30 cellular contexts compared by ENCODE assay signal in genomic region chrX:47612418-47612817, GRCh38. TPM values are rescaled to one million over a fixed set of nuclear protein-coding genes. Genes with fewer than 3 reads are reported as not detected.
"Had no signal": no experiment of that assay in that cellular context is flagged by ENCODE, and none has a peak within 500 bp of the region (broad histone marks: within the 10 kb centered on the region; RNA-seq: fewer than 3 reads in every experiment).

No MANE protein-coding gene starts in this region.

- ATAC-seq: activated CD8-positive, alpha-beta T cell treated with anti-CD3 and anti-CD28 coated beads for 36 hours; activated T-cell treated with anti-CD3 and anti-CD28 coated beads, Interleukin-2, amount 50 U/mL, for 4 hours; Right ventricle myocardium inferior; SK-N-SH treated with all-trans-retinoic acid at 6 μM for 48 hours; T-cell had no signal

- H3K9me3 Mint-ChIP-seq: activated B cell treated with CpG ODN at 0.5 μM for 24 hours; activated CD4-positive, alpha-beta T cell treated with anti-CD3 and anti-CD28 coated beads, Interleukin-2, amount 10 ng/mL, durations not matched to agents 24 days and 14 days; activated CD8-positive, alpha-beta T cell treated with anti-CD3 and anti-CD28 coated beads for 36 hours; activated naive CD4-positive, alpha-beta T cell treated with anti-CD3 and anti-CD28 coated beads for 36 hours; activated T-cell treated with anti-CD3 and anti-CD28 coated beads, Interleukin-2, amount 50 U/mL, for 4 hours; activated T-helper 1 cell treated with anti-CD3 and anti-CD28 coated beads, Interleukin-12 subunit alpha, Interleukin-12 subunit beta, Interleukin-2, Interleukin-4 antibody, amounts not matched to agents 30 ng/mL and 10 ng/mL and 1 ng/mL, durations not matched to agents 14 hours and 24 hours and 36 hours; central memory CD8-positive, alpha-beta T cell; T-cell had no signal

- H3K27me3 Mint-ChIP-seq: activated CD8-positive, alpha-beta T cell treated with anti-CD3 and anti-CD28 coated beads for 36 hours; activated naive CD8-positive, alpha-beta T cell had no signal

- DNase-seq: activated B cell treated with CpG ODN at 0.5 μM for 24 hours; activated CD4-positive, alpha-beta T cell treated with anti-CD3 and anti-CD28 coated beads, Interleukin-2, amount 10 ng/mL, durations not matched to agents 24 days and 14 days; activated CD4-positive, alpha-beta T cell treated with anti-CD3 and anti-CD28 coated beads, Interleukin-2, amount 50 U/mL, for 4 hours; activated CD8-positive, alpha-beta memory T cell treated with anti-CD3 and anti-CD28 coated beads, Interleukin-2, amount 50 U/mL, for 4 hours; activated gamma-delta T cell treated with Interleukin-2 at 50 U/mL for 16 hours; activated naive CD4-positive, alpha-beta T cell treated with anti-CD3 and anti-CD28 coated beads for 36 hours; activated T-cell treated with anti-CD3 and anti-CD28 coated beads for 4 hours; activated T-cell treated with anti-CD3 and anti-CD28 coated beads, Interleukin-2, amount 50 U/mL, for 4 hours; Kasumi-1; KG1; MM.1S; MV-4-11; NCI-H1105; NCI-H1417 treated with DMSO at 0.1 percent for 48 hours; NCI-H187 treated with DMSO at 0.1 percent for 48 hours; NCI-H345; PC-9; SIG-M5; T-cell; T-helper 2 cell; T-helper 9 cell had no signal

- H3K36me3 Mint-ChIP-seq: activated naive CD8-positive, alpha-beta T cell; T-cell had no signal

- H3K9me3 ChIP-seq: ascending aorta had no signal

- H3K4me3 Mint-ChIP-seq: activated B cell treated with CpG ODN at 0.5 μM for 24 hours; activated CD4-positive, alpha-beta T cell treated with anti-CD3 and anti-CD28 coated beads, Interleukin-2, amount 10 ng/mL, durations not matched to agents 24 days and 14 days; activated CD8-positive, alpha-beta T cell treated with anti-CD3 and anti-CD28 coated beads for 36 hours; activated naive CD4-positive, alpha-beta T cell treated with anti-CD3 and anti-CD28 coated beads for 36 hours; activated naive CD8-positive, alpha-beta T cell; activated T-cell treated with anti-CD3 and anti-CD28 coated beads, Interleukin-2, amount 50 U/mL, for 4 hours; activated T-helper 1 cell treated with anti-CD3 and anti-CD28 coated beads, Interleukin-12 subunit alpha, Interleukin-12 subunit beta, Interleukin-2, Interleukin-4 antibody, amounts not matched to agents 30 ng/mL and 10 ng/mL and 1 ng/mL, durations not matched to agents 14 hours and 24 hours and 36 hours; central memory CD8-positive, alpha-beta T cell; T-cell had no signal

- H3K4me1 Mint-ChIP-seq: activated B cell treated with CpG ODN at 0.5 μM for 24 hours; central memory CD8-positive, alpha-beta T cell had no signal

- H3K27ac Mint-ChIP-seq: activated B cell treated with CpG ODN at 0.5 μM for 24 hours; activated CD4-positive, alpha-beta T cell treated with anti-CD3 and anti-CD28 coated beads, Interleukin-2, amount 10 ng/mL, durations not matched to agents 24 days and 14 days; activated CD8-positive, alpha-beta T cell treated with anti-CD3 and anti-CD28 coated beads for 36 hours; activated naive CD4-positive, alpha-beta T cell treated with anti-CD3 and anti-CD28 coated beads for 36 hours; activated naive CD8-positive, alpha-beta T cell; activated T-helper 1 cell treated with anti-CD3 and anti-CD28 coated beads, Interleukin-12 subunit alpha, Interleukin-12 subunit beta, Interleukin-2, Interleukin-4 antibody, amounts not matched to agents 30 ng/mL and 10 ng/mL and 1 ng/mL, durations not matched to agents 14 hours and 24 hours and 36 hours; T-cell had no signal

RNA-seq across cellular contexts. Expression of gene SYN1, which starts 7.2 kb away (rescaled TPM):
- total RNA-seq: activated B cell treated with CpG ODN at 0.5 μM for 24 hours, NCI-H460, OCI-LY7, PC-9 had no signal

RNA-seq across cellular contexts. Expression of gene TIMP1, which starts 30.2 kb away (rescaled TPM):
- total RNA-seq: OCI-LY7 had no signal
